ENCODE assay signal across 1 cellular context in the genomic region with DNA sequence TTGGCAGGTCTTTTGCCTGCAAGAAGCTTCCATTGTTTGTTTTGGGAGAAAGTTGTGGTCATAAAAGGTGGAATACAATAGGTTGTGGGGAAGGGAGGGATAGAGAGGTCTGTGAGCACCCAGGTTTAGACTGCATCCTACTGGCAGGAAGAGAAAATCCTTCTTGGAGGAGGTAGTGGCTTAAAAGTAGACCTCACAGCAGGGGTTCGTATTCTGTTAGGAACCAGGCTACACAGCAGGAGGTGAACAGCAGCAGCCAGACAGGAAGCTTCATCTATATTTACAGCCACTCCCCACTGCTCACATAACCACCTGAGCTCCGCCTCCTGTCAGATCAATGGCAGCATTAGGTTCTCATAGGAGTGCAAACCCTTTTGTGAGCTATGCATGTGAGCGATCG.
TF ChIP-seq lines count a peak whose summit lies in the region.

No MANE protein-coding gene starts in this region.

TF ChIP-seq in GM12878, 131 proteins besides CTCF, POLR2A, EP300 and RAD21 (continued from another document):
- TF ChIP-seq, protein P1, sequence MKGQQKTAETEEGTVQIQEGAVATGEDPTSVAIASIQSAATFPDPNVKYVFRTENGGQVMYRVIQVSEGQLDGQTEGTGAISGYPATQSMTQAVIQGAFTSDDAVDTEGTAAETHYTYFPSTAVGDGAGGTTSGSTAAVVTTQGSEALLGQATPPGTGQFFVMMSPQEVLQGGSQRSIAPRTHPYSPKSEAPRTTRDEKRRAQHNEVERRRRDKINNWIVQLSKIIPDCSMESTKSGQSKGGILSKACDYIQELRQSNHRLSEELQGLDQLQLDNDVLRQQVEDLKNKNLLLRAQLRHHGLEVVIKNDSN (IDR thresholded peaks at IDR 0.05; ENCODE audit: borderline replicate concordance, extremely low read length, insufficient read depth, low read depth, low read length): no peak
- TF ChIP-seq IKZF2 (IDR thresholded peaks at IDR 0.05) (no peak), ETV6 (conservative IDR thresholded peaks at IDR 0.05 in 1 of 2, IDR thresholded peaks at IDR 0.05 in 1 of 2; ENCODE audit: borderline replicate concordance in 1 of 2, low read depth in 1 of 2) (no peak), ZSCAN29 (IDR thresholded peaks at IDR 0.05) (no peak), RBBP5 (conservative IDR thresholded peaks at IDR 0.05) (no peak), CBX3 (IDR thresholded peaks at IDR 0.05; ENCODE audit: borderline replicate concordance, low read depth) (no peak), NFIC (IDR thresholded peaks at IDR 0.05; ENCODE audit: low read depth, low read length) (no peak)
- TF ChIP-seq, protein P2, sequence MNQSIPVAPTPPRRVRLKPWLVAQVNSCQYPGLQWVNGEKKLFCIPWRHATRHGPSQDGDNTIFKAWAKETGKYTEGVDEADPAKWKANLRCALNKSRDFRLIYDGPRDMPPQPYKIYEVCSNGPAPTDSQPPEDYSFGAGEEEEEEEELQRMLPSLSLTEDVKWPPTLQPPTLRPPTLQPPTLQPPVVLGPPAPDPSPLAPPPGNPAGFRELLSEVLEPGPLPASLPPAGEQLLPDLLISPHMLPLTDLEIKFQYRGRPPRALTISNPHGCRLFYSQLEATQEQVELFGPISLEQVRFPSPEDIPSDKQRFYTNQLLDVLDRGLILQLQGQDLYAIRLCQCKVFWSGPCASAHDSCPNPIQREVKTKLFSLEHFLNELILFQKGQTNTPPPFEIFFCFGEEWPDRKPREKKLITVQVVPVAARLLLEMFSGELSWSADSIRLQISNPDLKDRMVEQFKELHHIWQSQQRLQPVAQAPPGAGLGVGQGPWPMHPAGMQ (IDR thresholded peaks at IDR 0.05; ENCODE audit: borderline replicate concordance): no peak
